Comparison of ENCODE assay signal across 15 cellular contexts in the genomic region with DNA sequence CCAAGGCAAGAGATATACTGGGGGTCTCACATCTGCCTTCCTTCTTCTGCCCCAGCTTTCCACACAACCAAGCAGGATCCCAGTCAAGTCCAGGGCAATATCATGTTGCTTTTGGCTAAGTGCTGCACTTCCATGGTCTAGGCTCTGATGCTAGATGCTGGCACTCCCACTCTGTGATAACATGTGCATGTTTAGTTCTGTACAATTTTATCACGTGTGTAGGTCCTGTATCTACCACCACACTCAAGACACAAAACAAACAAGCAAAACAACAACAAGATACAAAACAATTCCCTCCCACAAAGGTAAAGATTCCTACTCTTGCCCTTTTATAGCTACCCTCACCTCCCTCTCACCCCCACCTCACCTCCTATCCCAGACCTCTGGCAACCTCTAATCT.
A peak's percentile ranks its signal among the peaks of the same experiment; 100 is the strongest.
DNase-seq lines count a peak whose midpoint lies in the region; ATAC-seq and TF ChIP-seq lines count a peak whose summit lies in the region.
"Had no signal": no experiment of that assay in that cellular context is flagged by ENCODE, and none has a peak within 500 bp of the region (broad histone marks: within the 10 kb centered on the region; RNA-seq: fewer than 3 reads in every experiment).

No MANE protein-coding gene starts in this region.

- ATAC-seq in psoas muscle = no peak
- ATAC-seq in GM19351 (IDR thresholded peaks at IDR 0.05; ENCODE audit: unreplicated experiment) = no peak
- ATAC-seq: CD8-positive, alpha-beta T cell had no signal

- no peak overlapping the region for H4K8ac ChIP-seq in H9 (replicated peaks; ENCODE audit: insufficient read length, low read depth, low read length)

- H4K5ac ChIP-seq in H9 (ENCODE audit: insufficient read length, low read depth, low read length) = no peak overlapping the region

- H2BK12ac ChIP-seq in H9 (ENCODE audit: insufficient read length, low read depth, low read length) = no peak overlapping the region

- H3K9me3 Mint-ChIP-seq in H9 (no peaks in the 10 kb centered on the region), osteocyte (ENCODE audit: unreplicated experiment) (no peaks in the 10 kb centered on the region)
- H3K9me3 Mint-ChIP-seq: CD8-positive, alpha-beta T cell had no signal

- H3K79me2 ChIP-seq in H9 (ENCODE audit: insufficient read depth, low read length) (no peaks in the 10 kb centered on the region), hepatocyte (no peaks in the 10 kb centered on the region)

- no peaks in the 10 kb centered on the region for H3K23me2 ChIP-seq in H9 (ENCODE audit: insufficient read length, low read depth, low read length, poor library complexity, severe bottlenecking)

- H3K27ac ChIP-seq in H9 (ENCODE audit: insufficient read length, low read depth, low read length) (no peak overlapping the region), hepatocyte (peak overlapping the region; percentile 76), psoas muscle (no peak overlapping the region), SJCRH30 (no peak overlapping the region)
- H3K27ac ChIP-seq: BLaER1 treated with 17β-estradiol and CSF1 and Interleukin-3, amounts not matched to agents 10 nM and 100 nM had no signal

- no peak overlapping the region for H2BK20ac ChIP-seq in H9 (ENCODE audit: low read depth, low read length, poor library complexity, severe bottlenecking)

- H3K18ac ChIP-seq in H9 (ENCODE audit: insufficient read length, low read depth, low read length) = no peak overlapping the region

- TF ChIP-seq CTCF in H9 (conservative IDR thresholded peaks at IDR 0.05) (no peak), hepatocyte (IDR thresholded peaks at IDR 0.05; ENCODE audit: poor library complexity) (no peak), osteocyte (IDR thresholded peaks at IDR 0.05) (no peak), psoas muscle (IDR thresholded peaks at IDR 0.05) (no peak)

- H3K4me1 ChIP-seq in H9 (ENCODE audit: insufficient read depth, low read length) (no peaks in the 10 kb centered on the region), hepatocyte (ENCODE audit: insufficient read depth) (peaks cover 23% of the 10 kb centered on the region), psoas muscle (no peaks in the 10 kb centered on the region), SJCRH30 (no peaks in the 10 kb centered on the region)

- no CpG with 5 or more reads among the region's 1 CpG for WGBS in H9 (ENCODE audit: extremely low coverage, insufficient read length, low lambda C conversion rate)
- WGBS in hepatocyte (ENCODE audit: low lambda C conversion rate, missing lambda C conversion rate) = 78% methylated on average over 1 of the region's 1 CpG
- 69 to 84% (median 71%) methylated on average over 1 of the region's 1 CpG for WGBS in psoas muscle, 3 donors

- H3K79me1 ChIP-seq in H9 (ENCODE audit: insufficient read depth, low read depth, low read length, poor library complexity, severe bottlenecking) = no peaks in the 10 kb centered on the region

- H3K4me3 Mint-ChIP-seq in H9 = no peak overlapping the region
- H3K4me3 Mint-ChIP-seq in osteocyte (ENCODE audit: unreplicated experiment) = no peak overlapping the region
- H3K4me3 Mint-ChIP-seq: CD8-positive, alpha-beta T cell had no signal

- H3K9ac ChIP-seq in H9 (ENCODE audit: extremely low read depth, insufficient read length, low read length) = no peak overlapping the region
- H3K9ac ChIP-seq: BLaER1 treated with 17β-estradiol and CSF1 and Interleukin-3, amounts not matched to agents 10 nM and 100 nM had no signal

- no peaks in the 10 kb centered on the region for H3K9me3 ChIP-seq in H9 (ENCODE audit: control insufficient read depth, low read depth, low read length)
- no peaks in the 10 kb centered on the region for H3K9me3 ChIP-seq in hepatocyte (ENCODE audit: low read depth)
- no peaks in the 10 kb centered on the region for H3K9me3 ChIP-seq in psoas muscle
- H3K9me3 ChIP-seq in SJCRH30 (replicated peaks) = no peaks in the 10 kb centered on the region
- H3K9me3 ChIP-seq: BLaER1 treated with 17β-estradiol and CSF1 and Interleukin-3, amounts not matched to agents 10 nM and 100 nM had no signal

- no peaks in the 10 kb centered on the region for H4K20me1 ChIP-seq in H9 (ENCODE audit: control insufficient read depth, insufficient read depth, insufficient read length)
- H4K20me1 ChIP-seq in hepatocyte (ENCODE audit: insufficient read depth, poor library complexity, severe bottlenecking) = no peaks in the 10 kb centered on the region
- H4K20me1 ChIP-seq: BLaER1 treated with 17β-estradiol and CSF1 and Interleukin-3, amounts not matched to agents 10 nM and 100 nM had no signal

- no peak overlapping the region for H3T11ph ChIP-seq in H9 (ENCODE audit: low read length)

- peaks cover 62% of the 10 kb centered on the region for H3K27me3 Mint-ChIP-seq in H9 (ENCODE audit: low read depth)
- H3K27me3 Mint-ChIP-seq in osteocyte (ENCODE audit: unreplicated experiment) = peaks cover 48% of the 10 kb centered on the region

- no peak overlapping the region for H2AFZ ChIP-seq in H9 (ENCODE audit: low read length)
- H2AFZ ChIP-seq in hepatocyte = no peak overlapping the region

- H3K56ac ChIP-seq in H9 (ENCODE audit: insufficient read length, low read depth, low read length) = no peak overlapping the region

- no peak overlapping the region for H2AK5ac ChIP-seq in H9 (ENCODE audit: insufficient read length, low read length)

- DNase-seq in H9 = peak; percentile 2
- DNase-seq in hepatocyte (ENCODE audit: low spot score) = no peak
- DNase-seq in osteocyte (ENCODE audit: extremely low spot score, unreplicated experiment) = peak; percentile 2
- DNase-seq in inferior parietal cortex (ENCODE audit: extremely low spot score) = no peak
- DNase-seq in psoas muscle = no peak
- DNase-seq in SJCRH30 = no peak
- DNase-seq: 8988T; Calu3; CD8-positive, alpha-beta T cell; DMS79 treated with DMSO at 0.1 percent for 48 hours; GF-D8; GOT3; H7 had no signal

- H3K4me1 Mint-ChIP-seq in H9 (peaks cover 0 to 3% of the 10 kb centered on the region in 2 experiments; a peak in 2 of 4 replicates), osteocyte (ENCODE audit: unreplicated experiment) (no peaks in the 10 kb centered on the region)

- H2BK5ac ChIP-seq in H9 (ENCODE audit: insufficient read length, low read length) = no peak overlapping the region

- no peak overlapping the region for H3K23ac ChIP-seq in H9 (ENCODE audit: insufficient read length, low read depth, low read length)

- no peaks in the 10 kb centered on the region for H3K9me2 ChIP-seq in hepatocyte (replicated peaks; ENCODE audit: insufficient read depth)

- H3K36me3 ChIP-seq in hepatocyte (replicated peaks; ENCODE audit: insufficient read depth, low read depth) (no peaks in the 10 kb centered on the region), psoas muscle (ENCODE audit: insufficient read depth in 1 of 2, low read depth in 1 of 2) (no peaks in the 10 kb centered on the region), SJCRH30 (no peaks in the 10 kb centered on the region)
- H3K36me3 ChIP-seq: BLaER1 treated with 17β-estradiol and CSF1 and Interleukin-3, amounts not matched to agents 10 nM and 100 nM had no signal

- no peak overlapping the region for H3K4me2 ChIP-seq in H9 (ENCODE audit: insufficient read depth, insufficient read length, low read length)
- H3K4me2 ChIP-seq in hepatocyte = peak overlapping the region; percentile 52

- no peak overlapping the region for H3K4ac ChIP-seq in H9 (ENCODE audit: low read depth, low read length)

- H3K27me3 ChIP-seq in H9 (ENCODE audit: insufficient read depth, low read length) (no peaks in the 10 kb centered on the region), hepatocyte (no peaks in the 10 kb centered on the region), psoas muscle (ENCODE audit: insufficient read depth in 3 of 3, low read length in 2 of 3) (no peaks in the 10 kb centered on the region), SJCRH30 (no peaks in the 10 kb centered on the region; the same call in 1 of the 2 replicates)
- H3K27me3 ChIP-seq: BLaER1 treated with 17β-estradiol and CSF1 and Interleukin-3, amounts not matched to agents 10 nM and 100 nM had no signal

- H2BK15ac ChIP-seq in H9 (ENCODE audit: low read depth, low read length) = no peak overlapping the region

- intact Hi-C loops in psoas muscle (cut with DNase I) = loop anchor here in 1 of 2 donors (5.0 kb wide), 1 partner anchor 70 kb away; no protein-coding TSS in a partner anchor

- H3K36me3 Mint-ChIP-seq in H9 (ENCODE audit: insufficient read depth in 1 of 3, low read depth in 3 of 3) (no peaks in the 10 kb centered on the region; a peak in 1 of 7 replicates), osteocyte (ENCODE audit: unreplicated experiment) (no peaks in the 10 kb centered on the region)
- H3K36me3 Mint-ChIP-seq: CD8-positive, alpha-beta T cell had no signal

- H3K27ac Mint-ChIP-seq in H9 (no peak overlapping the region), osteocyte (ENCODE audit: unreplicated experiment) (no peak overlapping the region)
- H3K27ac Mint-ChIP-seq: CD8-positive, alpha-beta T cell had no signal

- H3K14ac ChIP-seq in H9 (ENCODE audit: insufficient read depth, low read length) = no peak overlapping the region

- H4K91ac ChIP-seq in H9 (ENCODE audit: insufficient read length, low read depth, low read length) = no peak overlapping the region

- H3K4me3 ChIP-seq in hepatocyte = no peak overlapping the region
- H3K4me3 ChIP-seq in psoas muscle = no peak overlapping the region
- no peak overlapping the region for H3K4me3 ChIP-seq in SJCRH30
- H3K4me3 ChIP-seq: BLaER1 treated with 17β-estradiol and CSF1 and Interleukin-3, amounts not matched to agents 10 nM and 100 nM had no signal

- H2BK120ac ChIP-seq in H9 (ENCODE audit: low read depth, low read length, poor library complexity, severe bottlenecking) = no peak overlapping the region

Comparison
In these comparisons a context has a peak if more than half of its experiments do, and no peak if none do; other contexts are left out.
1. DNase-seq: peak in H9 (single experiment) and osteocyte (single experiment); none in hepatocyte (single experiment), inferior parietal cortex (single experiment), psoas muscle (0 of 2) and SJCRH30 (0 of 2).